ENCODE assay signal across 1 cellular context in the genomic region with DNA sequence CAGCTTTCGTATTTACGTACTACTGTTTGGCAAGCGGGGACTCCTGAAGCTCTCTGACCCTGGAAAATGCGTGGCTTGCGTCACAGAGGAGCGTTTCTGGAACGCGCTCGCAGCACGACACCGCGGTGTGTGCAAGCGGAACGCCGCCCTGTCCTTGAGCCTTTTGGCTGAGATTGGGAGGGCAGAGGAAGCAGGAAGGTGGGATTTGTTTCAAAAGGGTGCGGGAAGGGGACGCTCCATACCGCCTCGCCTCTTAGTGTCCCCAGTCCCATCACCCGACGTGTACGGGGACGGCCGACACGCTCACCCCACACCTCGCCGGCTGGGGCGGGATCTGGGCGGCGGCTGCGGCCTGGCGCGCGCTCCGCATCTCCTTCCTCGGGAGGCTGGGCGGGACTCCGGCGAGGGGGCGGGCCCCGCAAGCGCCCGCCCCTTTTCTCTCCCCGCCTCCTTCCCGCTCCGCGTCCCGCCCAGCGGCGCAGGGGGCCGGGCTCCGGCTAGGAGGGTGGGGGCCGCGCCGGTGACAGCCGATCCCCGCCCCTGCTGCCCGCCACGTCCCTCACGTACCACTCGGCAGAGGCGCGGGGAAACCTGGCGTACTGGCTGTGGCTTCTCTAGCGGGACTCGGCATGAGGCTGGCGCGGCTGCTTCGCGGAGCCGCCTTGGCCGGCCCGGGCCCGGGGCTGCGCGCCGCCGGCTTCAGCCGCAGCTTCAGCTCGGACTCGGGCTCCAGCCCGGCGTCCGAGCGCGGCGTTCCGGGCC.
TF ChIP-seq lines count a peak whose summit lies in the region.

A gene (plus strand): TSS at position 569 of the 762 bp plus-strand sequence. CDS start 61 bp downstream, at position 630.

TF ChIP-seq in K562, 482 proteins besides CTCF, POLR2A, EP300 and RAD21 (continued from another document and continues in another):
- TF ChIP-seq, protein P1, sequence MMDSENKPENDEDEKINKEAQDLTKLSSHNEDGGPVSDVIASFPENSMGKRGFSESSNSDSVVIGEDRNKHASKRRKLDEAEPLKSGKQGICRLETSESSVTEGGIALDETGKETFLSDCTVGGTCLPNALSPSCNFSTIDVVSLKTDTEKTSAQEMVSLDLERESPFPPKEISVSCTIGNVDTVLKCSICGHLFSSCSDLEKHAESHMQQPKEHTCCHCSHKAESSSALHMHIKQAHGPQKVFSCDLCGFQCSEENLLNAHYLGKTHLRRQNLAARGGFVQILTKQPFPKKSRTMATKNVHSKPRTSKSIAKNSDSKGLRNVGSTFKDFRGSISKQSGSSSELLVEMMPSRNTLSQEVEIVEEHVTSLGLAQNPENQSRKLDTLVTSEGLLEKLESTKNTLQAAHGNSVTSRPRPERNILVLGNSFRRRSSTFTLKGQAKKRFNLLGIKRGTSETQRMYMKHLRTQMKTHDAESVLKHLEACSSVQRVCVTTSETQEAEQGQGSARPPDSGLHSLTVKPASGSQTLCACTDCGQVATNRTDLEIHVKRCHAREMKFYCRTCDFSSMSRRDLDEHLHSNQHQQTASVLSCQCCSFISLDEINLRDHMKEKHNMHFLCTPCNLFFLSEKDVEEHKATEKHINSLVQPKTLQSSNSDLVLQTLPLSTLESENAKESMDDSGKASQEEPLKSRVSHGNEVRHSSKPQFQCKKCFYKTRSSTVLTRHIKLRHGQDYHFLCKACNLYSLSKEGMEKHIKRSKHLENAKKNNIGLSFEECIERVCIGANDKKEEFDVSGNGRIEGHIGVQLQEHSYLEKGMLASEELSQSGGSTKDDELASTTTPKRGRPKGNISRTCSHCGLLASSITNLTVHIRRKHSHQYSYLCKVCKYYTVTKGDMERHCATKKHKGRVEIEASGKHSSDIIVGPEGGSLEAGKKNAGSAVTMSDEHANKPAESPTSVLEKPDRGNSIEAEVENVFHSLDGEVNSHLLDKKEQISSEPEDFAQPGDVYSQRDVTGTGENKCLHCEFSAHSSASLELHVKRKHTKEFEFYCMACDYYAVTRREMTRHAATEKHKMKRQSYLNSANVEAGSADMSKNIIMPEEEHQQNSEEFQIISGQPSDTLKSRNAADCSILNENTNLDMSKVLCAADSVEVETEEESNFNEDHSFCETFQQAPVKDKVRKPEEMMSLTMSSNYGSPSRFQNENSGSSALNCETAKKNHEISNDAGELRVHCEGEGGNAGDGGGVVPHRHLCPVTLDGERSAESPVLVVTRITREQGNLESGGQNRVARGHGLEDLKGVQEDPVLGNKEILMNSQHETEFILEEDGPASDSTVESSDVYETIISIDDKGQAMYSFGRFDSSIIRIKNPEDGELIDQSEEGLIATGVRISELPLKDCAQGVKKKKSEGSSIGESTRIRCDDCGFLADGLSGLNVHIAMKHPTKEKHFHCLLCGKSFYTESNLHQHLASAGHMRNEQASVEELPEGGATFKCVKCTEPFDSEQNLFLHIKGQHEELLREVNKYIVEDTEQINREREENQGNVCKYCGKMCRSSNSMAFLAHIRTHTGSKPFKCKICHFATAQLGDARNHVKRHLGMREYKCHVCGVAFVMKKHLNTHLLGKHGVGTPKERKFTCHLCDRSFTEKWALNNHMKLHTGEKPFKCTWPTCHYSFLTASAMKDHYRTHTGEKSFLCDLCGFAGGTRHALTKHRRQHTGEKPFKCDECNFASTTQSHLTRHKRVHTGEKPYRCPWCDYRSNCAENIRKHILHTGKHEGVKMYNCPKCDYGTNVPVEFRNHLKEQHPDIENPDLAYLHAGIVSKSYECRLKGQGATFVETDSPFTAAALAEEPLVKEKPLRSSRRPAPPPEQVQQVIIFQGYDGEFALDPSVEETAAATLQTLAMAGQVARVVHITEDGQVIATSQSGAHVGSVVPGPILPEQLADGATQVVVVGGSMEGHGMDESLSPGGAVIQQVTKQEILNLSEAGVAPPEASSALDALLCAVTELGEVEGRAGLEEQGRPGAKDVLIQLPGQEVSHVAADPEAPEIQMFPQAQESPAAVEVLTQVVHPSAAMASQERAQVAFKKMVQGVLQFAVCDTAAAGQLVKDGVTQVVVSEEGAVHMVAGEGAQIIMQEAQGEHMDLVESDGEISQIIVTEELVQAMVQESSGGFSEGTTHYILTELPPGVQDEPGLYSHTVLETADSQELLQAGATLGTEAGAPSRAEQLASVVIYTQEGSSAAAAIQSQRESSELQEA (IDR thresholded peaks at IDR 0.05; ENCODE audit: low read depth) = peak; percentile 70; the same call in 1 of the 2 replicates
- peak; percentile 94 for TF ChIP-seq L3MBTL2 (IDR thresholded peaks at IDR 0.05)
- TF ChIP-seq ELF2 (CRISPR knock-in tag; IDR thresholded peaks at IDR 0.05) = no peak
- TF ChIP-seq BCL6 (CRISPR knock-in tag; IDR thresholded peaks at IDR 0.05) = 0 out of 2 replicates have a peak, but pooled peaks have one; percentile 32
- TF ChIP-seq, protein P2, sequence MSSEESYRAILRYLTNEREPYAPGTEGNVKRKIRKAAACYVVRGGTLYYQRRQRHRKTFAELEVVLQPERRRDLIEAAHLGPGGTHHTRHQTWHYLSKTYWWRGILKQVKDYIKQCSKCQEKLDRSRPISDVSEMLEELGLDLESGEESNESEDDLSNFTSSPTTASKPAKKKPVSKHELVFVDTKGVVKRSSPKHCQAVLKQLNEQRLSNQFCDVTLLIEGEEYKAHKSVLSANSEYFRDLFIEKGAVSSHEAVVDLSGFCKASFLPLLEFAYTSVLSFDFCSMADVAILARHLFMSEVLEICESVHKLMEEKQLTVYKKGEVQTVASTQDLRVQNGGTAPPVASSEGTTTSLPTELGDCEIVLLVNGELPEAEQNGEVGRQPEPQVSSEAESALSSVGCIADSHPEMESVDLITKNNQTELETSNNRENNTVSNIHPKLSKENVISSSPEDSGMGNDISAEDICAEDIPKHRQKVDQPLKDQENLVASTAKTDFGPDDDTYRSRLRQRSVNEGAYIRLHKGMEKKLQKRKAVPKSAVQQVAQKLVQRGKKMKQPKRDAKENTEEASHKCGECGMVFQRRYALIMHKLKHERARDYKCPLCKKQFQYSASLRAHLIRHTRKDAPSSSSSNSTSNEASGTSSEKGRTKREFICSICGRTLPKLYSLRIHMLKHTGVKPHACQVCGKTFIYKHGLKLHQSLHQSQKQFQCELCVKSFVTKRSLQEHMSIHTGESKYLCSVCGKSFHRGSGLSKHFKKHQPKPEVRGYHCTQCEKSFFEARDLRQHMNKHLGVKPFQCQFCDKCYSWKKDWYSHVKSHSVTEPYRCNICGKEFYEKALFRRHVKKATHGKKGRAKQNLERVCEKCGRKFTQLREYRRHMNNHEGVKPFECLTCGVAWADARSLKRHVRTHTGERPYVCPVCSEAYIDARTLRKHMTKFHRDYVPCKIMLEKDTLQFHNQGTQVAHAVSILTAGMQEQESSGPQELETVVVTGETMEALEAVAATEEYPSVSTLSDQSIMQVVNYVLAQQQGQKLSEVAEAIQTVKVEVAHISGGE (CRISPR knock-in tag; IDR thresholded peaks at IDR 0.05) = no peak
- TF ChIP-seq MTF1 (CRISPR knock-in tag; IDR thresholded peaks at IDR 0.05; ENCODE audit: borderline replicate concordance) = no peak
- peak; percentile 46; the same call in 1 of the 2 replicates for TF ChIP-seq SMARCE1 (IDR thresholded peaks at IDR 0.05)
- TF ChIP-seq POLR2H (tag; IDR thresholded peaks at IDR 0.05; ENCODE audit: low read depth) = peak; percentile 85
- TF ChIP-seq NFE2 (IDR thresholded peaks at IDR 0.05; ENCODE audit: low read depth) = no peak
- TF ChIP-seq, protein P3, sequence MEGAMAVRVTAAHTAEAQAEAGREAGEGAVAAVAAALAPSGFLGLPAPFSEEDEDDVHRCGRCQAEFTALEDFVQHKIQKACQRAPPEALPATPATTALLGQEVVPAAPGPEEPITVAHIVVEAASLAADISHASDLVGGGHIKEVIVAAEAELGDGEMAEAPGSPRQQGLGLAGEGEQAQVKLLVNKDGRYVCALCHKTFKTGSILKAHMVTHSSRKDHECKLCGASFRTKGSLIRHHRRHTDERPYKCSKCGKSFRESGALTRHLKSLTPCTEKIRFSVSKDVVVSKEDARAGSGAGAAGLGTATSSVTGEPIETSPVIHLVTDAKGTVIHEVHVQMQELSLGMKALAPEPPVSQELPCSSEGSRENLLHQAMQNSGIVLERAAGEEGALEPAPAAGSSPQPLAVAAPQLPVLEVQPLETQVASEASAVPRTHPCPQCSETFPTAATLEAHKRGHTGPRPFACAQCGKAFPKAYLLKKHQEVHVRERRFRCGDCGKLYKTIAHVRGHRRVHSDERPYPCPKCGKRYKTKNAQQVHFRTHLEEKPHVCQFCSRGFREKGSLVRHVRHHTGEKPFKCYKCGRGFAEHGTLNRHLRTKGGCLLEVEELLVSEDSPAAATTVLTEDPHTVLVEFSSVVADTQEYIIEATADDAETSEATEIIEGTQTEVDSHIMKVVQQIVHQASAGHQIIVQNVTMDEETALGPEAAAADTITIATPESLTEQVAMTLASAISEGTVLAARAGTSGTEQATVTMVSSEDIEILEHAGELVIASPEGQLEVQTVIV (CRISPR knock-in tag; IDR thresholded peaks at IDR 0.05; ENCODE audit: borderline replicate concordance) = no peak
- no peak for TF ChIP-seq MCM3 (IDR thresholded peaks at IDR 0.05)
- TF ChIP-seq WHSC1 (IDR thresholded peaks at IDR 0.05; ENCODE audit: low read length) = no peak
- TF ChIP-seq, protein P4, sequence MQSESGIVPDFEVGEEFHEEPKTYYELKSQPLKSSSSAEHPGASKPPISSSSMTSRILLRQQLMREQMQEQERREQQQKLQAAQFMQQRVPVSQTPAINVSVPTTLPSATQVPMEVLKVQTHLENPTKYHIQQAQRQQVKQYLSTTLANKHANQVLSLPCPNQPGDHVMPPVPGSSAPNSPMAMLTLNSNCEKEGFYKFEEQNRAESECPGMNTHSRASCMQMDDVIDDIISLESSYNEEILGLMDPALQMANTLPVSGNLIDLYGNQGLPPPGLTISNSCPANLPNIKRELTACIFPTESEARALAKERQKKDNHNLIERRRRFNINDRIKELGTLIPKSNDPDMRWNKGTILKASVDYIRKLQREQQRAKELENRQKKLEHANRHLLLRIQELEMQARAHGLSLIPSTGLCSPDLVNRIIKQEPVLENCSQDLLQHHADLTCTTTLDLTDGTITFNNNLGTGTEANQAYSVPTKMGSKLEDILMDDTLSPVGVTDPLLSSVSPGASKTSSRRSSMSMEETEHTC (IDR thresholded peaks at IDR 0.05) = no peak
- TF ChIP-seq ZNF121 (CRISPR knock-in tag; conservative IDR thresholded peaks at IDR 0.05) = no peak
- peak; percentile 65; the same call in 1 of the 2 replicates for TF ChIP-seq NR2C2 (CRISPR knock-in tag; IDR thresholded peaks at IDR 0.05)
- peak; percentile 78 for TF ChIP-seq NR2C2 (tag; IDR thresholded peaks at IDR 0.05)
- peak; percentile 95 for TF ChIP-seq RBFOX2 (IDR thresholded peaks at IDR 0.05; ENCODE audit: low read depth, low read length)
- no peak for TF ChIP-seq ZKSCAN1 (IDR thresholded peaks at IDR 0.05; ENCODE audit: low read depth, low read length)
- peak in 1 of 2 experiments; percentile 93; a peak in 2 of 4 replicates for TF ChIP-seq HDAC1 (IDR thresholded peaks at IDR 0.05)
- TF ChIP-seq, protein P5, sequence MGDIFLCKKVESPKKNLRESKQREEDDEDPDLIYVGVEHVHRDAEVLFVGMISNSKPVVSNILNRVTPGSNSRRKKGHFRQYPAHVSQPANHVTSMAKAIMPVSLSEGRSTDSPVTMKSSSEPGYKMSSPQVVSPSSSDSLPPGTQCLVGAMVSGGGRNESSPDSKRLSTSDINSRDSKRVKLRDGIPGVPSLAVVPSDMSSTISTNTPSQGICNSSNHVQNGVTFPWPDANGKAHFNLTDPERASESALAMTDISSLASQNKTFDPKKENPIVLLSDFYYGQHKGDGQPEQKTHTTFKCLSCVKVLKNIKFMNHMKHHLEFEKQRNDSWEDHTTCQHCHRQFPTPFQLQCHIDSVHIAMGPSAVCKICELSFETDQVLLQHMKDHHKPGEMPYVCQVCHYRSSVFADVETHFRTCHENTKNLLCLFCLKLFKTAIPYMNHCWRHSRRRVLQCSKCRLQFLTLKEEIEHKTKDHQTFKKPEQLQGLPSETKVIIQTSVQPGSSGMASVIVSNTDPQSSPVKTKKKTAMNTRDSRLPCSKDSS (IDR thresholded peaks at IDR 0.05; ENCODE audit: low read depth, partially characterized antibody) = no peak
- TF ChIP-seq TCFL5 (CRISPR knock-in tag; conservative IDR thresholded peaks at IDR 0.05) = no peak
- TF ChIP-seq ZKSCAN3 (CRISPR knock-in tag; IDR thresholded peaks at IDR 0.05) = no peak
- no peak for TF ChIP-seq SRSF3 (IDR thresholded peaks at IDR 0.05; ENCODE audit: insufficient read depth, low read length)
- 0 out of 2 replicates have a peak, but pooled peaks have one; percentile 70 for TF ChIP-seq ZNF830 (CRISPR knock-in tag; IDR thresholded peaks at IDR 0.05)
- TF ChIP-seq POLR2G (IDR thresholded peaks at IDR 0.05; ENCODE audit: low read depth, low read length) = peak; percentile 98
- TF ChIP-seq ASH1L (IDR thresholded peaks at IDR 0.05; ENCODE audit: borderline replicate concordance, low read depth, partially characterized antibody) = no peak
- TF ChIP-seq, protein P6, sequence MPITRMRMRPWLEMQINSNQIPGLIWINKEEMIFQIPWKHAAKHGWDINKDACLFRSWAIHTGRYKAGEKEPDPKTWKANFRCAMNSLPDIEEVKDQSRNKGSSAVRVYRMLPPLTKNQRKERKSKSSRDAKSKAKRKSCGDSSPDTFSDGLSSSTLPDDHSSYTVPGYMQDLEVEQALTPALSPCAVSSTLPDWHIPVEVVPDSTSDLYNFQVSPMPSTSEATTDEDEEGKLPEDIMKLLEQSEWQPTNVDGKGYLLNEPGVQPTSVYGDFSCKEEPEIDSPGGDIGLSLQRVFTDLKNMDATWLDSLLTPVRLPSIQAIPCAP (CRISPR knock-in tag; IDR thresholded peaks at IDR 0.05; ENCODE audit: borderline replicate concordance) = no peak
- peak; percentile 86 for TF ChIP-seq LCOR (CRISPR knock-in tag; IDR thresholded peaks at IDR 0.05)
- TF ChIP-seq, protein P7, sequence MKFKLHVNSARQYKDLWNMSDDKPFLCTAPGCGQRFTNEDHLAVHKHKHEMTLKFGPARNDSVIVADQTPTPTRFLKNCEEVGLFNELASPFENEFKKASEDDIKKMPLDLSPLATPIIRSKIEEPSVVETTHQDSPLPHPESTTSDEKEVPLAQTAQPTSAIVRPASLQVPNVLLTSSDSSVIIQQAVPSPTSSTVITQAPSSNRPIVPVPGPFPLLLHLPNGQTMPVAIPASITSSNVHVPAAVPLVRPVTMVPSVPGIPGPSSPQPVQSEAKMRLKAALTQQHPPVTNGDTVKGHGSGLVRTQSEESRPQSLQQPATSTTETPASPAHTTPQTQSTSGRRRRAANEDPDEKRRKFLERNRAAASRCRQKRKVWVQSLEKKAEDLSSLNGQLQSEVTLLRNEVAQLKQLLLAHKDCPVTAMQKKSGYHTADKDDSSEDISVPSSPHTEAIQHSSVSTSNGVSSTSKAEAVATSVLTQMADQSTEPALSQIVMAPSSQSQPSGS (CRISPR knock-in tag; IDR thresholded peaks at IDR 0.05) = no peak
- TF ChIP-seq PRMT5 (CRISPR knock-in tag; IDR thresholded peaks at IDR 0.05) = no peak
- TF ChIP-seq ZNF77 (CRISPR knock-in tag; IDR thresholded peaks at IDR 0.05) = no peak
- TF ChIP-seq, protein P8, sequence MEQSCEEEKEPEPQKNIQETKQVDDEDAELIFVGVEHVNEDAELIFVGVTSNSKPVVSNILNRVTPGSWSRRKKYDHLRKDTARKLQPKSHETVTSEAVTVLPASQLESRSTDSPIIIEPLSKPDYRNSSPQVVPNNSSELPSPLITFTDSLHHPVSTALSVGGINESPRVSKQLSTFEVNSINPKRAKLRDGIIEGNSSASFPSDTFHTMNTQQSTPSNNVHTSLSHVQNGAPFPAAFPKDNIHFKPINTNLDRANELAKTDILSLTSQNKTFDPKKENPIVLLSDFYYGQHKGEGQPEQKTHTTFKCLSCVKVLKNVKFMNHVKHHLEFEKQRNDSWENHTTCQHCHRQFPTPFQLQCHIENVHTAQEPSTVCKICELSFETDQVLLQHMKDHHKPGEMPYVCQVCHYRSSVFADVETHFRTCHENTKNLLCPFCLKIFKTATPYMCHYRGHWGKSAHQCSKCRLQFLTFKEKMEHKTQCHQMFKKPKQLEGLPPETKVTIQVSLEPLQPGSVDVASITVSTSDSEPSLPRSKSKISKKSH (CRISPR knock-in tag; IDR thresholded peaks at IDR 0.05) = no peak
- TF ChIP-seq SRSF9 (IDR thresholded peaks at IDR 0.05; ENCODE audit: borderline replicate concordance, low read depth, low read length) = no peak
- TF ChIP-seq HDAC2 (IDR thresholded peaks at IDR 0.05) = peak; percentile 68
